ENCODE assay signal across 26 cellular contexts in genomic region chrX:47174846-47175587, GRCh38. TPM values are rescaled to one million over a fixed set of nuclear protein-coding genes. Genes with fewer than 3 reads are reported as not detected.
DNase-seq lines count a peak whose midpoint lies in the region; ATAC-seq, FAIRE-seq and TF ChIP-seq lines count a peak whose summit lies in the region.
"Had no signal": no experiment of that assay in that cellular context is flagged by ENCODE, and none has a peak within 500 bp of the region (broad histone marks: within the 10 kb centered on the region; RNA-seq: fewer than 3 reads in every experiment).

No MANE protein-coding gene starts in this region.

- H3K4me3 ChIP-seq in right atrium auricular region = no peak overlapping the region
- no peak overlapping the region for H3K4me3 ChIP-seq in hepatocyte
- H3K4me3 ChIP-seq: BLaER1, MG63 had no signal

- intact Hi-C loops in cardiac septum (cut with DNase I) = no loop called here
- intact Hi-C loops in posterior vena cava (cut with DNase I) = no loop called here

- H3K36me3 ChIP-seq in right atrium auricular region (peaks cover 59% of the 10 kb centered on the region), hepatocyte (replicated peaks; ENCODE audit: insufficient read depth, low read depth) (no peaks in the 10 kb centered on the region)

- H3K9me2 ChIP-seq in hepatocyte (replicated peaks; ENCODE audit: insufficient read depth) = no peaks in the 10 kb centered on the region

- DNase-seq in cardiac septum (ENCODE audit: low spot score) = peak; percentile 36
- DNase-seq in right atrium auricular region (ENCODE audit: low spot score) = no peak
- peak; percentile 2 for DNase-seq in hepatocyte (ENCODE audit: low spot score)
- peak; percentile 70 for DNase-seq in posterior vena cava (ENCODE audit: low spot score)
- DNase-seq in Kasumi-1 (lab: John Stamatoyannopoulos, UW) = no peak
- DNase-seq in HTR-8/SVneo (ENCODE audit: insufficient read length, low spot score) = no peak
- DNase-seq: CD4-positive, CD25-positive, alpha-beta regulatory T cell; DMS153; DND-41; KBM-7; MG63; NCI-H1048; NCI-H1417 treated with DMSO at 0.1 percent for 48 hours; NCI-H1694 treated with DMSO at 0.1 percent for 48 hours; NCI-H2081; NCI-H2227 treated with DMSO at 0.1 percent for 48 hours; NCI-H510A; NCI-H69; SHP77 had no signal

- TF ChIP-seq CTCF in right atrium auricular region (IDR thresholded peaks at IDR 0.05) (no peak), hepatocyte (IDR thresholded peaks at IDR 0.05; ENCODE audit: poor library complexity) (no peak)

- H3K4me2 ChIP-seq in hepatocyte = no peak overlapping the region
- H3K4me2 ChIP-seq: BLaER1 had no signal

- H3K9me3 ChIP-seq in right atrium auricular region = no peaks in the 10 kb centered on the region
- no peaks in the 10 kb centered on the region for H3K9me3 ChIP-seq in hepatocyte (ENCODE audit: low read depth)
- H3K9me3 ChIP-seq: BLaER1, MG63 had no signal

- H3K27ac ChIP-seq in right atrium auricular region (no peak overlapping the region), hepatocyte (no peak overlapping the region)
- H3K27ac ChIP-seq: BLaER1, RWPE1 had no signal

- H3K4me1 ChIP-seq in right atrium auricular region (peaks cover 0 to 17% of the 10 kb centered on the region in 2 donors), hepatocyte (ENCODE audit: insufficient read depth) (no peaks in the 10 kb centered on the region)
- H3K4me1 ChIP-seq: BLaER1 had no signal

- no peaks in the 10 kb centered on the region for H4K20me1 ChIP-seq in hepatocyte (ENCODE audit: insufficient read depth, poor library complexity, severe bottlenecking)

- no peaks in the 10 kb centered on the region for H3K27me3 ChIP-seq in right atrium auricular region
- no peaks in the 10 kb centered on the region for H3K27me3 ChIP-seq in hepatocyte
- H3K27me3 ChIP-seq: MG63 had no signal

- H2AFZ ChIP-seq in hepatocyte = no peak overlapping the region

- no peaks in the 10 kb centered on the region for H3K79me2 ChIP-seq in hepatocyte

- WGBS in hepatocyte (ENCODE audit: low lambda C conversion rate, missing lambda C conversion rate) = 91% methylated on average over 14 of the region's 23 CpGs

- ATAC-seq in HG03095 (IDR thresholded peaks at IDR 0.05; ENCODE audit: unreplicated experiment) = no peak
- ATAC-seq: Panc1 had no signal

- no peak for FAIRE-seq in HTR-8/SVneo (lab: Jason Lieb, UNC)
- FAIRE-seq: A204.1, GM12892, GM19239 had no signal

RNA-seq across cellular contexts. Expression of gene UBA1, which starts 18.6 kb away (rescaled TPM):
- total RNA-seq in cardiac septum = 160 TPM
- 100 to 1,000 TPM; 102 to 136 TPM for total RNA-seq in right atrium auricular region
- total RNA-seq in hepatocyte = 231 and 253 TPM in 2 replicates
- 213 and 236 TPM in 2 replicates for polyA plus RNA-seq in hepatocyte
- total RNA-seq in posterior vena cava = 100 to 1,000 TPM; 151 to 179 TPM

RNA-seq across cellular contexts. Expression of gene RBM10, which starts 30.0 kb away (rescaled TPM):
- 27.1 TPM for total RNA-seq in cardiac septum
- total RNA-seq in right atrium auricular region = 10 to 100 TPM; 22.1 to 32.1 TPM
- total RNA-seq in hepatocyte = 21.7 and 26.4 TPM in 2 replicates
- 29.2 and 35.9 TPM in 2 replicates for polyA plus RNA-seq in hepatocyte
- 10 to 100 TPM; 17.8 to 20.8 TPM for total RNA-seq in posterior vena cava

RNA-seq across cellular contexts. Expression of gene NDUFB11, which starts 30.5 kb away (rescaled TPM):
- total RNA-seq in cardiac septum (109 TPM), right atrium auricular region (100 to 1,000 TPM; 113 to 120 TPM), hepatocyte (64.3 and 65.4 TPM in 2 replicates), posterior vena cava (10 to 100 TPM; 35.7 to 44.0 TPM)
- polyA plus RNA-seq in hepatocyte = 146 and 168 TPM in 2 replicates

RNA-seq across cellular contexts. Expression of gene CDK16, which starts 43.5 kb away (rescaled TPM):
- 177 TPM for total RNA-seq in cardiac septum
- total RNA-seq in right atrium auricular region = 100 to 1,000 TPM; 128 to 140 TPM
- 121 and 130 TPM in 2 replicates for total RNA-seq in hepatocyte
- polyA plus RNA-seq in hepatocyte = 190 and 210 TPM in 2 replicates
- 10 to 100 TPM; 53.5 to 55.3 TPM for total RNA-seq in posterior vena cava

RNA-seq across cellular contexts. Expression of gene USP11, which starts 57.8 kb away (rescaled TPM):
- total RNA-seq in cardiac septum (64.9 TPM), right atrium auricular region (10 to 100 TPM; 35.2 to 63.6 TPM), hepatocyte (75.3 and 89.2 TPM in 2 replicates), posterior vena cava (10 to 100 TPM; 50.2 to 61.6 TPM)
- 199 and 232 TPM in 2 replicates for polyA plus RNA-seq in hepatocyte

Comparison
In these comparisons a context has a peak if more than half of its experiments do, and no peak if none do; other contexts are left out.
1. DNase-seq: peak in cardiac septum (single experiment), hepatocyte (single experiment) and posterior vena cava (single experiment); none in right atrium auricular region (single experiment), Kasumi-1 (0 of 2) and HTR-8/SVneo (single experiment).